ENCODE assay signal across 33 cellular contexts in the genomic region with DNA sequence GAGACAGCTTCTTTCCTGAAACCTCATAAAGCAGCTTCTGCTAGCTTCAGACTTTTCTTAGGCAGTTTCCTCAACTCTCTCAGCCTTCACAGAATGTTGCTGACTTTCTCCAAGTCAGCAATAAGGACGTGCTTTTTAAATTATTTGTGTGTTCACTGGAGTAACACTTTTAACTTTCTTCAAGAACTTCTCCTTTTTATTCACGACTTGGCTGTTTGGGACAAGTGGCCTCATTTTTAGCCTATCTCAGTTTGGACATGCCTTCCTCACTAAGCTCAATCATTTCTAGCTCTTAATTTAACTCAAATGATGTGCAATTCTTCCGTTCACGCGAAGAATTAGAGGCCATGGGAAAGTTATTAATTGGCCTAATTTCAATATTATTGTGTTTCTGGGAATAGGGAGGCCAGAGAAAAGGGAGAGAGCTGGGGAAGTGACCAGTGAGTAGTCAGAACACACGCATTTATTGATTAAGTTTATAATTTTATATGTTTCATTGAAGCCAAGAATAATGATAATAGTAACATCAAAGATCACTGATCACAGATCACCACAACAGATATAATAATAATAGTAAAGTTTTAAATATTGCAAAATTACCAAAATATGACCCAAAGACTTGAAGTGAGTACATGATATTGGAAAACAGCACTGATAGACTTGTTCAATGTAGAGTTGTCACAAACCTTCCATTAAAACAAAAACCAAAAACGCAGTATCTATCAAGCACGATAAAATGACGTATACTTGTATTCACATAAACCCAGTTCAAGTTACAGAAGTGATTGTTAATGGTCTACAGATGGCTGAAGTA. TPM values are rescaled to one million over a fixed set of nuclear protein-coding genes. Genes with fewer than 3 reads are reported as not detected.
"Had no signal": no experiment of that assay in that cellular context is flagged by ENCODE, and none has a peak within 500 bp of the region (broad histone marks: within the 10 kb centered on the region; RNA-seq: fewer than 3 reads in every experiment).

No MANE protein-coding gene starts in this region.

- H3K36me3 Mint-ChIP-seq: naive thymus-derived CD4-positive, alpha-beta T cell; natural killer cell; neural progenitor cell; stimulated activated memory B cell treated with anti-CD40 and anti-IgM and Interleukin-4, amounts not matched to agents 10 μg/mL and 1 μg/mL and 100 μg/mL, for 72 hours; type B pancreatic cell had no signal

- H3K4me3 Mint-ChIP-seq: naive thymus-derived CD4-positive, alpha-beta T cell; natural killer cell; nephron; neural progenitor cell; stimulated activated memory B cell treated with anti-CD40 and anti-IgM and Interleukin-4, amounts not matched to agents 10 μg/mL and 1 μg/mL and 100 μg/mL, for 72 hours; stimulated activated naive CD8-positive, alpha-beta T cell treated with anti-CD3 and anti-CD28 coated beads, Interleukin-15, amount 100 ng/mL, for 72 hours; type B pancreatic cell had no signal

- H3K27ac ChIP-seq: neural progenitor cell, ovary, psoas muscle, skin epidermis, spleen, suprapubic skin, testis, tibial artery, transverse colon, upper lobe of right lung, vagina had no signal

- H3K4me2 ChIP-seq: neural progenitor cell, smooth muscle cell had no signal

- H3K4me1 ChIP-seq: neural progenitor cell, psoas muscle, spleen, suprapubic skin, testis, tibial artery, transverse colon, upper lobe of right lung, vagina had no signal

- DNase-seq: naive thymus-derived CD4-positive, alpha-beta T cell; natural killer cell; occipital lobe; ovary; psoas muscle; right cardiac atrium; spleen; stimulated activated CD4-positive, alpha-beta T cell treated with anti-CD3 and anti-CD28 coated beads, Interleukin-12 subunit alpha, Interleukin-12 subunit beta, amount 100 ng/mL, for 4 hours; stimulated activated CD4-positive, alpha-beta T cell treated with anti-CD3 and anti-CD28 coated beads, Interleukin-1b, Interleukin-23, amount 100 ng/mL, for 48 hours; stimulated activated CD4-positive, alpha-beta T cell treated with anti-CD3 and anti-CD28 coated beads, Interleukin-4, amount 100 ng/mL, for 1 hour; stimulated activated CD4-positive, alpha-beta T cell treated with anti-CD3 and anti-CD28 coated beads, Interleukin-4, amount 100 ng/mL, for 4 hours; stimulated activated CD8-positive, alpha-beta memory T cell treated with anti-CD3 and anti-CD28 coated beads, Interleukin-4, amount 100 ng/mL, for 48 hours; stimulated activated naive CD4-positive, alpha-beta T cell; stimulated activated naive CD8-positive, alpha-beta T cell treated with anti-CD3 and anti-CD28 coated beads, Interleukin-15, amount 100 ng/mL, for 72 hours; stimulated activated naive CD8-positive, alpha-beta T cell treated with anti-CD3 and anti-CD28 coated beads, Interleukin-15, Interleukin-2, amounts not matched to agents 100 U/mL and 50 U/mL, for 24 hours; substantia nigra; testis; tibial artery; transverse colon; upper lobe of right lung had no signal

- H3K9me3 ChIP-seq: ovary, psoas muscle, spleen, suprapubic skin, testis, tibial artery, transverse colon, upper lobe of right lung, vagina had no signal

- H3K4me1 Mint-ChIP-seq: naive thymus-derived CD4-positive, alpha-beta T cell; natural killer cell; nephron; stimulated activated memory B cell treated with anti-CD40 and anti-IgM and Interleukin-4, amounts not matched to agents 10 μg/mL and 1 μg/mL and 100 μg/mL, for 72 hours; stimulated activated naive CD8-positive, alpha-beta T cell treated with anti-CD3 and anti-CD28 coated beads, Interleukin-15, amount 100 ng/mL, for 72 hours had no signal

- H3K9ac ChIP-seq: neural progenitor cell had no signal

- H2AFZ ChIP-seq: neural progenitor cell had no signal

- ATAC-seq: naive thymus-derived CD4-positive, alpha-beta T cell; natural killer cell; psoas muscle; right cardiac atrium; sciatic nerve; stimulated activated memory B cell treated with anti-CD40 and anti-IgM and Interleukin-4, amounts not matched to agents 10 μg/mL and 1 μg/mL and 100 μg/mL, for 72 hours; stimulated activated naive CD8-positive, alpha-beta T cell treated with anti-CD3 and anti-CD28 coated beads, Interleukin-15, amount 100 ng/mL, for 72 hours; stimulated activated naive CD8-positive, alpha-beta T cell treated with anti-CD3 and anti-CD28 coated beads, Interleukin-15, Interleukin-2, amounts not matched to agents 100 U/mL and 50 U/mL, for 24 hours; upper lobe of right lung had no signal

- H3K27ac Mint-ChIP-seq: naive thymus-derived CD4-positive, alpha-beta T cell; natural killer cell; nephron; neural progenitor cell; stimulated activated memory B cell treated with anti-CD40 and anti-IgM and Interleukin-4, amounts not matched to agents 10 μg/mL and 1 μg/mL and 100 μg/mL, for 72 hours; stimulated activated naive CD8-positive, alpha-beta T cell treated with anti-CD3 and anti-CD28 coated beads, Interleukin-15, amount 100 ng/mL, for 72 hours; type B pancreatic cell had no signal

- H3K36me3 ChIP-seq: neural progenitor cell, ovary, spleen, suprapubic skin, tibial artery, transverse colon, upper lobe of right lung, vagina had no signal

- H3K4me3 ChIP-seq: neural progenitor cell, ovary, psoas muscle, skin epidermis, smooth muscle cell, spleen, suprapubic skin, testis, tibial artery, transverse colon, upper lobe of right lung, vagina had no signal

- FAIRE-seq: urothelium cell line had no signal

- H3K9me3 Mint-ChIP-seq: nephron, neural progenitor cell, type B pancreatic cell had no signal

- H3K27me3 ChIP-seq: neural progenitor cell, ovary, spleen, suprapubic skin, testis, tibial artery, upper lobe of right lung, vagina had no signal

- H3K27me3 Mint-ChIP-seq: naive thymus-derived CD4-positive, alpha-beta T cell; stimulated activated memory B cell treated with anti-CD40 and anti-IgM and Interleukin-4, amounts not matched to agents 10 μg/mL and 1 μg/mL and 100 μg/mL, for 72 hours; stimulated activated naive CD8-positive, alpha-beta T cell treated with anti-CD3 and anti-CD28 coated beads, Interleukin-15, amount 100 ng/mL, for 72 hours; type B pancreatic cell had no signal

RNA-seq across cellular contexts. Expression of gene REG1A, which starts 4.8 kb away (rescaled TPM):
- total RNA-seq: naive thymus-derived CD4-positive, alpha-beta T cell; natural killer cell; occipital lobe; osteoblast; renal cortical epithelial cell; smooth muscle cell; transverse colon; upper lobe of right lung; vagina had no signal
- polyA plus RNA-seq: naive thymus-derived CD4-positive, alpha-beta T cell; neural cell; smooth muscle cell had no signal

RNA-seq across cellular contexts. Expression of gene REG3A, which starts 34.4 kb away (rescaled TPM):
- total RNA-seq: naive thymus-derived CD4-positive, alpha-beta T cell; natural killer cell; occipital lobe; osteoblast; psoas muscle; renal cortical epithelial cell; smooth muscle cell; testis; transverse colon; upper lobe of right lung; vagina had no signal
- polyA plus RNA-seq: naive thymus-derived CD4-positive, alpha-beta T cell; neural cell; ovary; smooth muscle cell had no signal

RNA-seq across cellular contexts. Expression of gene REG1B, which starts 37.3 kb away (rescaled TPM):
- total RNA-seq: naive thymus-derived CD4-positive, alpha-beta T cell; natural killer cell; occipital lobe; osteoblast; renal cortical epithelial cell; right cardiac atrium; smooth muscle cell; suprapubic skin; testis; transverse colon; upper lobe of right lung; vagina had no signal
- polyA plus RNA-seq: naive thymus-derived CD4-positive, alpha-beta T cell; neural cell; ovary; smooth muscle cell had no signal
